Comparison of ENCODE assay signal across 35 cellular contexts in genomic region chr6:162943369-162943768, GRCh38.
"Had no signal": no experiment of that assay in that cellular context is flagged by ENCODE, and none has a peak within 500 bp of the region (broad histone marks: within the 10 kb centered on the region; RNA-seq: fewer than 3 reads in every experiment).

No MANE protein-coding gene starts in this region.

- H3K4me2 ChIP-seq: SK-N-SH had no signal

- H3K36me3 ChIP-seq: adrenal gland, cardiac muscle cell, MG63, Peyer's patch, SJSA1 had no signal

- DNase-seq: activated CD4-positive, alpha-beta T cell treated with anti-CD3 and anti-CD28 coated beads for 36 hours; activated CD4-positive, alpha-beta T cell treated with anti-CD3 and anti-CD28 coated beads, Interleukin-2, amount 10 ng/mL, durations not matched to agents 7 days and 5 days; activated CD4-positive, alpha-beta T cell treated with anti-CD3 and anti-CD28 coated beads, Interleukin-2, amount 50 U/mL, for 48 hours; activated CD8-positive, alpha-beta memory T cell treated with anti-CD3 and anti-CD28 coated beads, Interleukin-2, amount 50 U/mL, for 4 hours; activated CD8-positive, alpha-beta T cell treated with anti-CD3 and anti-CD28 coated beads, Interleukin-2, amount 10 ng/mL, durations not matched to agents 7 days and 5 days; activated gamma-delta T cell treated with Interleukin-2 at 50 U/mL for 16 hours; activated naive CD4-positive, alpha-beta T cell treated with anti-CD3 and anti-CD28 coated beads for 36 hours; activated T-cell treated with anti-CD3 and anti-CD28 coated beads for 4 hours; activated T-cell treated with anti-CD3 and anti-CD28 coated beads, Interleukin-2, amount 50 U/mL, for 4 hours; adrenal gland; Kasumi-1; MG63; NCI-H1092; NCI-H1436 treated with DMSO at 0.1 percent for 48 hours; NCI-H1694 treated with DMSO at 0.1 percent for 48 hours; NCI-H2029; NCI-H2171; NCI-H510A; NCI-H526; NCI-H748 treated with DMSO at 0.1 percent for 48 hours; NK-92 treated with Interleukin-12 subunit alpha and Interleukin-12 subunit beta, amount 100 ng/mL, for 24 hours; PC-3; Peyer's patch; RPMI8226; SHP77 treated with DMSO at 0.1 percent for 48 hours; SK-N-SH had no signal

- FAIRE-seq: TTC549 had no signal

- H3K9ac ChIP-seq: SK-N-SH had no signal

- ATAC-seq: activated CD4-positive, alpha-beta T cell treated with anti-CD3 and anti-CD28 coated beads for 36 hours; activated CD4-positive, CD25-positive, alpha-beta regulatory T cell treated with anti-CD3 and anti-CD28 coated beads, Interleukin-2, amount 50 U/mL, for 24 hours; activated CD8-positive, alpha-beta T cell treated with anti-CD3 and anti-CD28 coated beads, Interleukin-2, amount 10 ng/mL, durations not matched to agents 7 days and 5 days; activated naive CD4-positive, alpha-beta T cell treated with anti-CD3 and anti-CD28 coated beads, Interleukin-2, amount 50 U/mL, for 72 hours; activated T-cell treated with anti-CD3 and anti-CD28 coated beads, Interleukin-2, amount 50 U/mL, for 4 hours; PC-3 had no signal

- H3K4me1 Mint-ChIP-seq: activated CD4-positive, alpha-beta T cell treated with anti-CD3 and anti-CD28 coated beads for 36 hours; activated CD4-positive, alpha-beta T cell treated with anti-CD3 and anti-CD28 coated beads, Interleukin-2, amount 10 ng/mL, durations not matched to agents 7 days and 5 days; central memory CD8-positive, alpha-beta T cell had no signal

- H3K4me1 ChIP-seq: adrenal gland, Peyer's patch, SJSA1 had no signal

- H3K27me3 ChIP-seq: adrenal gland, cardiac muscle cell, MG63, Peyer's patch, SJSA1 had no signal

- H3K4me3 ChIP-seq: adrenal gland, cardiac muscle cell, MG63, Peyer's patch, SJSA1 had no signal

- H3K9me3 ChIP-seq: SJSA1 had no signal

- H3K27me3 Mint-ChIP-seq: activated CD4-positive, alpha-beta T cell treated with anti-CD3 and anti-CD28 coated beads for 36 hours; activated CD4-positive, alpha-beta T cell treated with anti-CD3 and anti-CD28 coated beads, Interleukin-2, amount 10 ng/mL, durations not matched to agents 7 days and 5 days; central memory CD8-positive, alpha-beta T cell had no signal

- H3K4me3 Mint-ChIP-seq: activated CD4-positive, alpha-beta T cell treated with anti-CD3 and anti-CD28 coated beads for 36 hours; activated CD4-positive, alpha-beta T cell treated with anti-CD3 and anti-CD28 coated beads, Interleukin-2, amount 10 ng/mL, durations not matched to agents 7 days and 5 days; activated CD8-positive, alpha-beta T cell treated with anti-CD3 and anti-CD28 coated beads, Interleukin-2, amount 10 ng/mL, durations not matched to agents 7 days and 5 days; activated naive CD4-positive, alpha-beta T cell treated with anti-CD3 and anti-CD28 coated beads for 36 hours; activated T-cell treated with anti-CD3 and anti-CD28 coated beads, Interleukin-2, amount 50 U/mL, for 4 hours; activated T-helper 1 cell treated with anti-CD3 and anti-CD28 coated beads, Interleukin-12 subunit alpha, Interleukin-12 subunit beta, Interleukin-2, Interleukin-4 antibody, amounts not matched to agents 30 ng/mL and 10 ng/mL and 1 ng/mL, durations not matched to agents 14 hours and 24 hours and 36 hours; central memory CD8-positive, alpha-beta T cell; T-helper 1 cell treated with Interleukin-12 subunit alpha and Interleukin-12 subunit beta and Interleukin-4 antibody, amounts not matched to agents 30 μg/mL and 1 μg/mL, for 36 hours; T-helper 2 cell treated with Interferon-gamma antibody and Interleukin-4, amounts not matched to agents 5 μg/mL and 100 μg/mL, for 36 hours had no signal

- H3K27ac ChIP-seq: adrenal gland, cardiac muscle cell, Peyer's patch, SJSA1 had no signal

- H3K9me2 ChIP-seq: SK-N-SH had no signal

- H3K27ac Mint-ChIP-seq: activated CD4-positive, alpha-beta T cell treated with anti-CD3 and anti-CD28 coated beads for 36 hours; activated CD4-positive, alpha-beta T cell treated with anti-CD3 and anti-CD28 coated beads, Interleukin-2, amount 10 ng/mL, durations not matched to agents 7 days and 5 days; activated CD8-positive, alpha-beta T cell treated with anti-CD3 and anti-CD28 coated beads, Interleukin-2, amount 10 ng/mL, durations not matched to agents 7 days and 5 days; activated naive CD4-positive, alpha-beta T cell treated with anti-CD3 and anti-CD28 coated beads for 36 hours; activated naive CD4-positive, alpha-beta T cell treated with anti-CD3 and anti-CD28 coated beads, Interleukin-2, amount 50 U/mL, for 72 hours; activated T-helper 1 cell treated with anti-CD3 and anti-CD28 coated beads, Interleukin-12 subunit alpha, Interleukin-12 subunit beta, Interleukin-2, Interleukin-4 antibody, amounts not matched to agents 30 ng/mL and 10 ng/mL and 1 ng/mL, durations not matched to agents 14 hours and 24 hours and 36 hours; T-helper 1 cell treated with Interleukin-12 subunit alpha and Interleukin-12 subunit beta and Interleukin-4 antibody, amounts not matched to agents 30 μg/mL and 1 μg/mL, for 36 hours; T-helper 2 cell treated with Interferon-gamma antibody and Interleukin-4, amounts not matched to agents 5 μg/mL and 100 μg/mL, for 36 hours had no signal
